11 cellular contexts compared by ENCODE assay signal in genomic region chr14:92538412-92539017, GRCh38. TPM values are rescaled to one million over a fixed set of nuclear protein-coding genes. Genes with fewer than 3 reads are reported as not detected.
DNase-seq lines count a peak whose midpoint lies in the region; ATAC-seq and TF ChIP-seq lines count a peak whose summit lies in the region.
"Had no signal": no experiment of that assay in that cellular context is flagged by ENCODE, and none has a peak within 500 bp of the region (broad histone marks: within the 10 kb centered on the region; RNA-seq: fewer than 3 reads in every experiment).

No MANE protein-coding gene starts in this region.

- in situ Hi-C loops in ACHN (cut with HindIII; ENCODE audit: low pct_ligation_motif_present, low pct_unique_long_range_greater_than_20kb, low sequenced_read_pairs), result no loop called here

- H3K4me2 ChIP-seq in Loucy (ENCODE audit: low read depth, low read length, poor library complexity, severe bottlenecking), result peak overlapping the region; percentile 52

- H3K36me3 Mint-ChIP-seq in stimulated activated memory B cell treated with anti-CD40 and anti-IgM and Interleukin-4, amounts not matched to agents 10 μg/mL and 1 μg/mL and 100 μg/mL, for 72 hours, result no peaks in the 10 kb centered on the region

- peak; percentile 75 for ATAC-seq in GM18909 (IDR thresholded peaks at IDR 0.05; ENCODE audit: poor library complexity, unreplicated experiment)
- peak; percentile 67 for ATAC-seq in HG02588 (IDR thresholded peaks at IDR 0.05; ENCODE audit: unreplicated experiment)
- ATAC-seq in stimulated activated memory B cell treated with anti-CD40 and anti-IgM and Interleukin-4, amounts not matched to agents 10 μg/mL and 1 μg/mL and 100 μg/mL, for 72 hours, result peak; percentile 90
- ATAC-seq: activated T-helper 17 cell treated with anti-CD3 and anti-CD28 coated beads, Interleukin-2, amount 50 U/mL, for 72 hours had no signal

- no peaks in the 10 kb centered on the region for H3K9me3 Mint-ChIP-seq in stimulated activated memory B cell treated with anti-CD40 and anti-IgM and Interleukin-4, amounts not matched to agents 10 μg/mL and 1 μg/mL and 100 μg/mL, for 72 hours
- H3K9me3 Mint-ChIP-seq: activated T-helper 17 cell treated with anti-CD3 and anti-CD28 coated beads, Interleukin-2, amount 50 U/mL, for 72 hours had no signal

- H3K4me1 ChIP-seq in Loucy (ENCODE audit: insufficient read depth, low read length, poor library complexity, severe bottlenecking), result peaks cover 77% of the 10 kb centered on the region

- no peak for TF ChIP-seq CTCF in Loucy (conservative IDR thresholded peaks at IDR 0.05; ENCODE audit: low read length)

- H4K20me1 ChIP-seq in Loucy (ENCODE audit: insufficient read depth, low read length, poor library complexity, severe bottlenecking), result no peaks in the 10 kb centered on the region

- H3K27me3 ChIP-seq in Loucy (ENCODE audit: insufficient read depth, low read length, poor library complexity, severe bottlenecking), result no peaks in the 10 kb centered on the region

- H3K27ac Mint-ChIP-seq in stimulated activated memory B cell treated with anti-CD40 and anti-IgM and Interleukin-4, amounts not matched to agents 10 μg/mL and 1 μg/mL and 100 μg/mL, for 72 hours, result peak overlapping the region; percentile 32
- H3K27ac Mint-ChIP-seq: activated T-helper 17 cell treated with anti-CD3 and anti-CD28 coated beads, Interleukin-2, amount 50 U/mL, for 72 hours had no signal

- peaks cover 5% of the 10 kb centered on the region; the same call in 1 of the 2 replicates for H3F3A ChIP-seq in Loucy (ENCODE audit: low read depth)

- no peaks in the 10 kb centered on the region for H3K9me3 ChIP-seq in Loucy (ENCODE audit: insufficient read depth, low read depth, low read length)

- H3K9me2 ChIP-seq in Loucy (replicated peaks; ENCODE audit: low read depth, low read length), result no peaks in the 10 kb centered on the region

- H3K4me3 Mint-ChIP-seq in stimulated activated memory B cell treated with anti-CD40 and anti-IgM and Interleukin-4, amounts not matched to agents 10 μg/mL and 1 μg/mL and 100 μg/mL, for 72 hours, result no peak overlapping the region
- H3K4me3 Mint-ChIP-seq: activated T-helper 17 cell treated with anti-CD3 and anti-CD28 coated beads, Interleukin-2, amount 50 U/mL, for 72 hours had no signal

- H3K27me3 Mint-ChIP-seq in stimulated activated memory B cell treated with anti-CD40 and anti-IgM and Interleukin-4, amounts not matched to agents 10 μg/mL and 1 μg/mL and 100 μg/mL, for 72 hours, result no peaks in the 10 kb centered on the region

- DNase-seq in COR-L47 (lab: John Stamatoyannopoulos, UW) (no peak), ACHN (no peak), dermis blood vessel endothelial cell (no peak), NCI-H345 (lab: John Stamatoyannopoulos, UW) (no peak)
- DNase-seq: SIG-M5; stimulated activated CD4-positive, alpha-beta T cell treated with anti-CD3 and anti-CD28 coated beads, Interleukin-15, amount 100 ng/mL, for 24 hours had no signal

- peaks cover 93% of the 10 kb centered on the region for H3K79me2 ChIP-seq in Loucy (ENCODE audit: insufficient read depth, low read length)

- peaks cover 34% of the 10 kb centered on the region for H3K4me1 Mint-ChIP-seq in stimulated activated memory B cell treated with anti-CD40 and anti-IgM and Interleukin-4, amounts not matched to agents 10 μg/mL and 1 μg/mL and 100 μg/mL, for 72 hours

- H3K36me3 ChIP-seq in Loucy (ENCODE audit: insufficient read depth, low read length), result no peaks in the 10 kb centered on the region

- H3K9ac ChIP-seq in Loucy (ENCODE audit: low read depth, low read length, poor library complexity, severe bottlenecking), result peak overlapping the region; percentile 66

- peak overlapping the region; percentile 61 for H3K4me3 ChIP-seq in Loucy (ENCODE audit: low read length, poor library complexity, severe bottlenecking)

- no peak overlapping the region for H2AFZ ChIP-seq in Loucy (ENCODE audit: low read length)

RNA-seq across cellular contexts. Expression of gene RIN3, which starts 24.9 kb away (rescaled TPM):
- 7.7 and 11.1 TPM in 2 replicates for total RNA-seq in dermis blood vessel endothelial cell
